Comparison of ENCODE assay signal across 10 cellular contexts in genomic region chr15:40590635-40591105, GRCh38. TPM values are rescaled to one million over a fixed set of nuclear protein-coding genes. Genes with fewer than 3 reads are reported as not detected.
DNase-seq lines count a peak whose midpoint lies in the region; ATAC-seq, FAIRE-seq and TF ChIP-seq lines count a peak whose summit lies in the region.
"Had no signal": no experiment of that assay in that cellular context is flagged by ENCODE, and none has a peak within 500 bp of the region (broad histone marks: within the 10 kb centered on the region; RNA-seq: fewer than 3 reads in every experiment).

No MANE protein-coding gene starts in this region.

- H3K4me3 Mint-ChIP-seq in activated T-helper 17 cell treated with anti-CD3 and anti-CD28 coated beads, Interleukin-2, amount 50 U/mL, for 72 hours, result peak overlapping the region; percentile 89

- TF ChIP-seq RAD21 in HepG2 (CRISPR knock-in tag; IDR thresholded peaks at IDR 0.05), result no peak

- H4K20me1 ChIP-seq in BLaER1, result no peaks in the 10 kb centered on the region
- no peaks in the 10 kb centered on the region for H4K20me1 ChIP-seq in GM23248 (ENCODE audit: insufficient read depth)
- H4K20me1 ChIP-seq in HepG2 (ENCODE audit: insufficient read depth, low read length), result no peaks in the 10 kb centered on the region

- H3K36me3 ChIP-seq in BLaER1, result no peaks in the 10 kb centered on the region
- H3K36me3 ChIP-seq in GM23248 (ENCODE audit: low read depth), result no peaks in the 10 kb centered on the region
- H3K36me3 ChIP-seq in HepG2 (replicated peaks in 1 of 2; ENCODE audit: control insufficient read depth in 1 of 2, insufficient read depth in 2 of 2, low read length in 2 of 2), result no peaks in the 10 kb centered on the region

- intact Hi-C loops in HepG2 (cut with micrococcal nuclease; ENCODE audit: unreplicated experiment), result loop anchor here (10.0 kb wide), 2 partner anchors 104 to 164 kb away; partner anchors contain the start of genes RAD51 and RMDN3

- peaks cover 19% of the 10 kb centered on the region for H3K4me1 Mint-ChIP-seq in activated T-helper 17 cell treated with anti-CD3 and anti-CD28 coated beads, Interleukin-2, amount 50 U/mL, for 72 hours

- no peak for TF ChIP-seq POLR2A in HepG2 (IDR thresholded peaks at IDR 0.05; ENCODE audit: insufficient read depth in 1 of 2, low read depth in 2 of 2, low read length in 2 of 2)

- ATAC-seq in activated T-helper 17 cell treated with anti-CD3 and anti-CD28 coated beads, Interleukin-2, amount 50 U/mL, for 72 hours (replicated peaks), result no peak
- no peak for ATAC-seq in HepG2
- no peak for ATAC-seq in HG03571 (IDR thresholded peaks at IDR 0.05; ENCODE audit: unreplicated experiment)

- in situ Hi-C loops in GM23248 (cut with MboI), result no loop called here
- in situ Hi-C loops in HepG2 (cut with HindIII; ENCODE audit: extremely low pct_ligation_motif_present, low pct_unique_long_range_greater_than_20kb), result no loop called here

- H3K9me3 Mint-ChIP-seq in activated T-helper 17 cell treated with anti-CD3 and anti-CD28 coated beads, Interleukin-2, amount 50 U/mL, for 72 hours, result no peaks in the 10 kb centered on the region

- H3K79me2 ChIP-seq in GM23248 (ENCODE audit: insufficient read depth) (peaks cover 8% of the 10 kb centered on the region), HepG2 (ENCODE audit: insufficient read depth, low read length) (peaks cover 11% of the 10 kb centered on the region)

- H3K9ac ChIP-seq in BLaER1 (peak overlapping the region; percentile 69), GM23248 (no peak overlapping the region), HepG2 (ENCODE audit: insufficient read depth, low read depth, low read length) (peak overlapping the region; percentile 24; the same call in 1 of the 2 replicates)

- WGBS in GM23248 (ENCODE audit: low coverage in 1 of 2, low lambda C conversion rate in 2 of 2, missing lambda C conversion rate in 2 of 2), 2 experiments, result 52% methylated on average over 13 of the region's 13 CpGs
- 14% methylated on average over 13 of the region's 13 CpGs for WGBS in HepG2 (ENCODE audit: low lambda C conversion rate)

- H3K4me1 ChIP-seq in BLaER1 (peaks cover 39% of the 10 kb centered on the region), GM23248 (ENCODE audit: insufficient read depth) (no peaks in the 10 kb centered on the region), HepG2 (ENCODE audit: insufficient read depth, low read length) (peaks cover 24% of the 10 kb centered on the region)

- TF ChIP-seq CTCF in HepG2 (CRISPR knock-in tag; IDR thresholded peaks at IDR 0.05), result no peak

- H3K27ac Mint-ChIP-seq in activated T-helper 17 cell treated with anti-CD3 and anti-CD28 coated beads, Interleukin-2, amount 50 U/mL, for 72 hours, result peak overlapping the region; percentile 87

- DNase-seq in GM23248, result peak; percentile 6
- no peak for DNase-seq in HepG2 (ENCODE audit: low spot score)
- no peak for DNase-seq in HUDEP-2 (lab: John Stamatoyannopoulos, UW; ENCODE audit: unreplicated experiment in 76 of 76)
- no peak for DNase-seq in 8988T
- no peak for DNase-seq in NCI-H2029 treated with DMSO at 0.1 percent for 48 hours (lab: John Stamatoyannopoulos, UW)
- DNase-seq: NCI-H1105 treated with DMSO at 0.1 percent for 48 hours; stimulated activated CD4-positive, alpha-beta T cell treated with anti-CD3 and anti-CD28 coated beads, Interleukin-2, amount 100 ng/mL, for 24 hours had no signal

- peaks cover 10% of the 10 kb centered on the region for H3K36me3 Mint-ChIP-seq in activated T-helper 17 cell treated with anti-CD3 and anti-CD28 coated beads, Interleukin-2, amount 50 U/mL, for 72 hours (ENCODE audit: low read depth)

- H3K27ac ChIP-seq in BLaER1, result peak overlapping the region; percentile 73
- no peak overlapping the region for H3K27ac ChIP-seq in GM23248
- H3K27ac ChIP-seq in HepG2 (ENCODE audit: extremely low read length, insufficient read depth, low read length), result no peak overlapping the region

- no TSS peak for BruUV-seq in HepG2 (replicated peaks; lab: Mats Ljungman, UMichigan)

- H3K9me2 ChIP-seq in GM23248 (ENCODE audit: insufficient read depth), result no peaks in the 10 kb centered on the region

- no peak for FAIRE-seq in HepG2 (lab: Jason Lieb, UNC)

- TF ChIP-seq EP300 in HepG2 (IDR thresholded peaks at IDR 0.05; ENCODE audit: low read depth in 2 of 2, low read length in 2 of 2) (no peak), HepG2 (CRISPR knock-in tag; IDR thresholded peaks at IDR 0.05; ENCODE audit: borderline replicate concordance) (no peak)

- no peaks in the 10 kb centered on the region for H3K27me3 ChIP-seq in BLaER1
- H3K27me3 ChIP-seq in GM23248 (replicated peaks; ENCODE audit: insufficient read depth), result no peaks in the 10 kb centered on the region
- no peaks in the 10 kb centered on the region; a peak in 1 of 5 replicates for H3K27me3 ChIP-seq in HepG2 (ENCODE audit: control insufficient read depth in 1 of 2, insufficient read depth in 2 of 2, low read length in 2 of 2)

- H2AFZ ChIP-seq in GM23248 (peak overlapping the region; percentile 88), HepG2 (ENCODE audit: low read length) (peak overlapping the region; percentile 69)

- CTCF ChIA-PET in HepG2 (lab: Yijun Ruan, JAX; ENCODE audit: low intra/inter-chr PET ratio, low total read pairs), result no interaction called here

- peaks cover 12% of the 10 kb centered on the region for H3F3A ChIP-seq in GM23248 (ENCODE audit: insufficient read depth)

- H3K9me3 ChIP-seq in BLaER1, result no peaks in the 10 kb centered on the region
- no peaks in the 10 kb centered on the region for H3K9me3 ChIP-seq in GM23248 (ENCODE audit: low read depth)
- H3K9me3 ChIP-seq in HepG2 (ENCODE audit: low read length), result no peaks in the 10 kb centered on the region

- no peaks in the 10 kb centered on the region for H3K27me3 Mint-ChIP-seq in activated T-helper 17 cell treated with anti-CD3 and anti-CD28 coated beads, Interleukin-2, amount 50 U/mL, for 72 hours

- POLR2A ChIA-PET in HepG2 (lab: Yijun Ruan, JAX), result interaction anchor here (1.2 to 2.0 kb wide), 2 partner anchors 22 to 26 kb away, joined by 6 to 7 read pairs; partner anchors contain the start of genes CCDC32 and RPUSD2

- peak overlapping the region; percentile 65 for H3K4me3 ChIP-seq in BLaER1
- peak overlapping the region; percentile 72; the same call in 1 of the 2 replicates for H3K4me3 ChIP-seq in GM23248
- H3K4me3 ChIP-seq in HepG2 (replicated peaks in 1 of 3; ENCODE audit: insufficient read depth in 1 of 3, low read depth in 2 of 3, low read length in 3 of 3), result peak overlapping the region; percentile 60 to 77 (median 74)

- H3K4me2 ChIP-seq in BLaER1, result peak overlapping the region; percentile 76
- H3K4me2 ChIP-seq in GM23248 (ENCODE audit: unreplicated experiment), result peak overlapping the region; percentile 72
- H3K4me2 ChIP-seq in HepG2 (ENCODE audit: low read depth, low read length), result peak overlapping the region; percentile 93

RNA-seq across cellular contexts. Expression of gene KNL1, which starts 3.4 kb away (rescaled TPM):
- total RNA-seq in GM23248 (2014; rRNA removed; shearing (Covaris generic)), result 14.5 and 19.1 TPM in 2 replicates
- 5.7 and 6.4 TPM in 2 replicates for polyA plus RNA-seq in GM23248 (2016; fragmentation: Nextera tagmentation; extraction: Ambion mirVana)
- total RNA-seq in activated T-helper 17 cell treated with anti-CD3 and anti-CD28 coated beads, Interleukin-2, amount 50 U/mL, for 72 hours, result 10 to 100 TPM; 25.0 to 39.1 TPM
- 21.4 and 34.5 TPM in 2 replicates for total RNA-seq in HepG2 (2016; rRNA removed; fragmentation: Illumina TruSeq; extraction: Trizol)
- 3.5 and 3.7 TPM in 2 replicates for total RNA-seq in HepG2 (2016; cell fraction: cytosol; rRNA removed; fragmentation: Illumina TruSeq; extraction: Trizol; ENCODE audit: low read depth)
- 20.6 and 35.0 TPM in 2 replicates for total RNA-seq in HepG2 (2016; cell fraction: insoluble cytoplasmic fraction; rRNA removed; fragmentation: Illumina TruSeq; extraction: Trizol)
- total RNA-seq in HepG2 (2016; cell fraction: membrane; rRNA removed; fragmentation: Illumina TruSeq; extraction: Trizol), result 4.5 and 7.0 TPM in 2 replicates
- 32.4 and 33.6 TPM in 2 replicates for total RNA-seq in HepG2 (2016; cell fraction: nucleus; rRNA removed; fragmentation: Illumina TruSeq; extraction: Trizol)
- 6.1 and 8.0 TPM in 2 replicates for polyA plus RNA-seq in HepG2 (2011; rRNA removed)
- polyA plus RNA-seq in HepG2 (2011; cell fraction: cytosol; rRNA removed), result 2.0 and 3.8 TPM in 2 replicates
- 3.9 and 5.0 TPM in 2 replicates for polyA plus RNA-seq in HepG2 (2011; cell fraction: nucleus; rRNA removed)
- polyA plus RNA-seq in HepG2 (2012), result 9.1 and 16.9 TPM in 2 replicates
- 1.1 and 1.3 TPM in 2 replicates for polyA plus RNA-seq in HepG2 (2016; cell fraction: cytosol; fragmentation: Illumina TruSeq; extraction: Trizol; ENCODE audit: low read depth)
- polyA plus RNA-seq in HepG2 (2016; cell fraction: insoluble cytoplasmic fraction; fragmentation: Illumina TruSeq; extraction: Trizol; ENCODE audit: low read depth), result 17.5 and 17.9 TPM in 2 replicates
- 2.7 and 3.5 TPM in 2 replicates for polyA plus RNA-seq in HepG2 (2016; cell fraction: membrane; fragmentation: Illumina TruSeq; extraction: Trizol; ENCODE audit: low read depth)
- 28.1 and 29.9 TPM in 2 replicates for polyA plus RNA-seq in HepG2 (2016; cell fraction: nucleus; fragmentation: Illumina TruSeq; extraction: Trizol; ENCODE audit: insufficient read depth, low read depth)
- polyA minus RNA-seq in HepG2 (2011; rRNA and poly(A)+ RNA removed; ENCODE audit: low replicate concordance), result 3.9 and 18.6 TPM in 2 replicates
- 9.1 and 12.3 TPM in 2 replicates for polyA minus RNA-seq in HepG2 (2011; cell fraction: cytosol; rRNA and poly(A)+ RNA removed)
- polyA minus RNA-seq in HepG2 (2011; cell fraction: nucleus; rRNA and poly(A)+ RNA removed), result 28.5 and 29.7 TPM in 2 replicates

RNA-seq across cellular contexts. Expression of gene RPUSD2, which starts 21.6 kb away (rescaled TPM):
- 10.5 and 12.8 TPM in 2 replicates for total RNA-seq in GM23248 (2014; rRNA removed; shearing (Covaris generic))
- polyA plus RNA-seq in GM23248 (2016; fragmentation: Nextera tagmentation; extraction: Ambion mirVana) (8.5 and 9.6 TPM in 2 replicates), HepG2 (2011; rRNA removed) (8.6 and 9.8 TPM in 2 replicates)
- total RNA-seq in activated T-helper 17 cell treated with anti-CD3 and anti-CD28 coated beads, Interleukin-2, amount 50 U/mL, for 72 hours, result 10 to 100 TPM in 1 of 2 donors, 1 to 10 TPM in 1; 8.5 to 14.2 TPM
- total RNA-seq in HepG2 (2016; rRNA removed; fragmentation: Illumina TruSeq; extraction: Trizol), result 14.5 and 18.8 TPM in 2 replicates
- total RNA-seq in HepG2 (2016; cell fraction: cytosol; rRNA removed; fragmentation: Illumina TruSeq; extraction: Trizol; ENCODE audit: low read depth), result 2.9 and 3.0 TPM in 2 replicates
- total RNA-seq in HepG2 (2016; cell fraction: insoluble cytoplasmic fraction; rRNA removed; fragmentation: Illumina TruSeq; extraction: Trizol), result 15.5 and 15.8 TPM in 2 replicates
- 4.9 and 5.5 TPM in 2 replicates for total RNA-seq in HepG2 (2016; cell fraction: membrane; rRNA removed; fragmentation: Illumina TruSeq; extraction: Trizol)
- 7.0 and 7.2 TPM in 2 replicates for total RNA-seq in HepG2 (2016; cell fraction: nucleus; rRNA removed; fragmentation: Illumina TruSeq; extraction: Trizol)
- 8.2 and 9.4 TPM in 2 replicates for polyA plus RNA-seq in HepG2 (2011; cell fraction: cytosol; rRNA removed)
- polyA plus RNA-seq in HepG2 (2011; cell fraction: nucleus; rRNA removed), result 3.9 and 4.4 TPM in 2 replicates
- 5.9 and 6.6 TPM in 2 replicates for polyA plus RNA-seq in HepG2 (2012)
- polyA plus RNA-seq in HepG2 (2016; cell fraction: cytosol; fragmentation: Illumina TruSeq; extraction: Trizol; ENCODE audit: low read depth), result 2.0 and 2.8 TPM in 2 replicates
- 16.4 and 19.6 TPM in 2 replicates for polyA plus RNA-seq in HepG2 (2016; cell fraction: insoluble cytoplasmic fraction; fragmentation: Illumina TruSeq; extraction: Trizol; ENCODE audit: low read depth)
- polyA plus RNA-seq in HepG2 (2016; cell fraction: membrane; fragmentation: Illumina TruSeq; extraction: Trizol; ENCODE audit: low read depth), result 2.8 TPM in 2 replicates
- polyA plus RNA-seq in HepG2 (2016; cell fraction: nucleus; fragmentation: Illumina TruSeq; extraction: Trizol; ENCODE audit: insufficient read depth, low read depth), result 10.3 and 12.6 TPM in 2 replicates
- 17.0 and 44.9 TPM in 2 replicates for polyA minus RNA-seq in HepG2 (2011; rRNA and poly(A)+ RNA removed; ENCODE audit: low replicate concordance)
- polyA minus RNA-seq in HepG2 (2011; cell fraction: cytosol; rRNA and poly(A)+ RNA removed), result 4.4 and 6.0 TPM in 2 replicates
- 5.8 and 6.1 TPM in 2 replicates for polyA minus RNA-seq in HepG2 (2011; cell fraction: nucleus; rRNA and poly(A)+ RNA removed)

RNA-seq across cellular contexts. Expression of gene CCDC32, which starts 25.8 kb away (rescaled TPM):
- 25.7 and 44.7 TPM in 2 replicates for total RNA-seq in GM23248 (2014; rRNA removed; shearing (Covaris generic))
- 26.2 and 29.5 TPM in 2 replicates for polyA plus RNA-seq in GM23248 (2016; fragmentation: Nextera tagmentation; extraction: Ambion mirVana)
- total RNA-seq in activated T-helper 17 cell treated with anti-CD3 and anti-CD28 coated beads, Interleukin-2, amount 50 U/mL, for 72 hours, result 10 to 100 TPM; 34.9 to 41.3 TPM
- total RNA-seq in HepG2 (2016; rRNA removed; fragmentation: Illumina TruSeq; extraction: Trizol), result 23.2 and 26.3 TPM in 2 replicates
- total RNA-seq in HepG2 (2016; cell fraction: cytosol; rRNA removed; fragmentation: Illumina TruSeq; extraction: Trizol; ENCODE audit: low read depth), result 3.1 and 3.3 TPM in 2 replicates
- 20.5 and 28.7 TPM in 2 replicates for total RNA-seq in HepG2 (2016; cell fraction: insoluble cytoplasmic fraction; rRNA removed; fragmentation: Illumina TruSeq; extraction: Trizol)
- 5.6 and 8.7 TPM in 2 replicates for total RNA-seq in HepG2 (2016; cell fraction: membrane; rRNA removed; fragmentation: Illumina TruSeq; extraction: Trizol)
- 13.2 and 14.8 TPM in 2 replicates for total RNA-seq in HepG2 (2016; cell fraction: nucleus; rRNA removed; fragmentation: Illumina TruSeq; extraction: Trizol)
- 6.6 and 10.8 TPM in 2 replicates for polyA plus RNA-seq in HepG2 (2011; rRNA removed)
- polyA plus RNA-seq in HepG2 (2011; cell fraction: cytosol; rRNA removed), result 14.2 and 21.1 TPM in 2 replicates
- 2.8 and 8.6 TPM in 2 replicates for polyA plus RNA-seq in HepG2 (2011; cell fraction: nucleus; rRNA removed)
- polyA plus RNA-seq in HepG2 (2012), result 11.8 and 14.4 TPM in 2 replicates
- polyA plus RNA-seq in HepG2 (2016; cell fraction: cytosol; fragmentation: Illumina TruSeq; extraction: Trizol; ENCODE audit: low read depth), result 1.9 and 2.4 TPM in 2 replicates
- 24.5 and 29.8 TPM in 2 replicates for polyA plus RNA-seq in HepG2 (2016; cell fraction: insoluble cytoplasmic fraction; fragmentation: Illumina TruSeq; extraction: Trizol; ENCODE audit: low read depth)
- polyA plus RNA-seq in HepG2 (2016; cell fraction: membrane; fragmentation: Illumina TruSeq; extraction: Trizol; ENCODE audit: low read depth), result 3.8 and 4.4 TPM in 2 replicates
- polyA plus RNA-seq in HepG2 (2016; cell fraction: nucleus; fragmentation: Illumina TruSeq; extraction: Trizol; ENCODE audit: insufficient read depth, low read depth), result 13.5 and 15.0 TPM in 2 replicates
- polyA minus RNA-seq in HepG2 (2011; rRNA and poly(A)+ RNA removed; ENCODE audit: low replicate concordance), result 6.2 and 20.2 TPM in 2 replicates
- polyA minus RNA-seq in HepG2 (2011; cell fraction: cytosol; rRNA and poly(A)+ RNA removed), result 2.2 and 3.0 TPM in 2 replicates
- 11.7 and 16.2 TPM in 2 replicates for polyA minus RNA-seq in HepG2 (2011; cell fraction: nucleus; rRNA and poly(A)+ RNA removed)
